Comparison of ENCODE assay signal across 25 cellular contexts in the genomic region with DNA sequence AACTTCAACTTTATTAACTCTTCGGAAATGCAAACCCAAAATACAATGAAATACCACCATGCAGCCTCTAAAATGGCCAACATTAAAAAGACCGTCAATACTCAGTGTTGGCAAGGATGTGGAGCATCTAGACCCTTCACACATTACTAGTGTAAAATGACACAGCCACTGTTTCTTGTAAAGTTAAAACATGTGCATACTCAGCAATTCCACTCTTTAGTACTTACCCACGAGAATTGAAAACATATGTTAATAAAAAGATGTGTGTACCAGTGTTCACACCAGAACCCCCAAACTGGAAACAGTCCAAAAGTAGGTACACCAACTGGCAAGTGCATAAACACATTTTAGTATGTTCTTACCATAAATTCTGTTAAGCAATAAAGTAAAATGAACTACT.
A peak's percentile ranks its signal among the peaks of the same experiment; 100 is the strongest.
DNase-seq lines count a peak whose midpoint lies in the region; ATAC-seq, FAIRE-seq and TF ChIP-seq lines count a peak whose summit lies in the region.
"Had no signal": no experiment of that assay in that cellular context is flagged by ENCODE, and none has a peak within 500 bp of the region (broad histone marks: within the 10 kb centered on the region; RNA-seq: fewer than 3 reads in every experiment).

No MANE protein-coding gene starts in this region.

- H3K4ac ChIP-seq in IMR-90 (ENCODE audit: low read depth, low read length), result no peak overlapping the region

- no peak overlapping the region for H2BK5ac ChIP-seq in IMR-90 (ENCODE audit: low read depth, low read length, poor library complexity, severe bottlenecking)

- FAIRE-seq in HepG2 (lab: Jason Lieb, UNC), result no peak
- FAIRE-seq in GM12891 (lab: Jason Lieb, UNC), result no peak
- FAIRE-seq: GM12878, GM19239 had no signal

- H3K79me2 ChIP-seq in HepG2 (ENCODE audit: insufficient read depth, low read length), result no peaks in the 10 kb centered on the region

- H4K91ac ChIP-seq in IMR-90 (ENCODE audit: insufficient read depth, low read depth, low read length), result no peak overlapping the region

- TF ChIP-seq POLR2A in HepG2 (IDR thresholded peaks at IDR 0.05; ENCODE audit: insufficient read depth in 1 of 2, low read depth in 2 of 2, low read length in 2 of 2) (no peak), right lobe of liver (IDR thresholded peaks at IDR 0.05) (no peak), IMR-90 (IDR thresholded peaks at IDR 0.05; ENCODE audit: low read depth, low read length) (no peak), GM12891 (IDR thresholded peaks at IDR 0.05; ENCODE audit: low read depth, low read length) (no peak)

- no peaks in the 10 kb centered on the region for H3K79me1 ChIP-seq in IMR-90 (ENCODE audit: low read depth in 1 of 2, low read length in 2 of 2)

- H3K36me3 ChIP-seq in HepG2 (replicated peaks in 1 of 2; ENCODE audit: control insufficient read depth in 1 of 2, insufficient read depth in 2 of 2, low read length in 2 of 2) (no peaks in the 10 kb centered on the region), right lobe of liver (no peaks in the 10 kb centered on the region), IMR-90 (ENCODE audit: control insufficient read depth, insufficient read depth, low read length) (no peaks in the 10 kb centered on the region)
- H3K36me3 ChIP-seq: BE2C, BLaER1 had no signal

- TF ChIP-seq RAD21 in HepG2 (CRISPR knock-in tag; IDR thresholded peaks at IDR 0.05) (no peak), IMR-90 (IDR thresholded peaks at IDR 0.05; ENCODE audit: low read length) (no peak)

- no peak overlapping the region for H3K18ac ChIP-seq in IMR-90 (ENCODE audit: low read depth, low read length)

- H3K4me3 ChIP-seq in HepG2 (replicated peaks in 1 of 3; ENCODE audit: insufficient read depth in 1 of 3, low read depth in 2 of 3, low read length in 3 of 3), result no peak overlapping the region
- H3K4me3 ChIP-seq in right lobe of liver, result no peak overlapping the region
- no peak overlapping the region for H3K4me3 ChIP-seq in IMR-90 (ENCODE audit: insufficient read depth, low read depth, low read length)
- H3K4me3 ChIP-seq: BLaER1, GM12878 had no signal

- in situ Hi-C loops in HepG2 (cut with HindIII; ENCODE audit: extremely low pct_ligation_motif_present, low pct_unique_long_range_greater_than_20kb), result no loop called here
- in situ Hi-C loops in IMR-90 (cut with MboI; ENCODE audit: low sequenced_read_pairs), result loop anchor here (25.0 kb wide), 1 partner anchor 878 kb away; no protein-coding TSS in a partner anchor

- H3K36me3 Mint-ChIP-seq in stimulated activated memory B cell treated with anti-CD40 and anti-IgM and Interleukin-4, amounts not matched to agents 10 μg/mL and 1 μg/mL and 100 μg/mL, for 72 hours, result no peaks in the 10 kb centered on the region
- H3K36me3 Mint-ChIP-seq: CD14-positive monocyte; CD4-positive, alpha-beta memory T cell; CD4-positive, CD25-positive, alpha-beta regulatory T cell; CD8-positive, alpha-beta memory T cell had no signal

- ATAC-seq in HepG2 (no peak), right lobe of liver (no peak), IMR-90 (ENCODE audit: low read depth) (no peak), GM19397 (IDR thresholded peaks at IDR 0.05; ENCODE audit: unreplicated experiment) (no peak)
- ATAC-seq in stimulated activated memory B cell treated with anti-CD40 and anti-IgM and Interleukin-4, amounts not matched to agents 10 μg/mL and 1 μg/mL and 100 μg/mL, for 72 hours, result peak; percentile 14
- ATAC-seq: GM12878 had no signal

- H3K4me2 ChIP-seq in HepG2 (ENCODE audit: low read depth, low read length) (no peak overlapping the region), IMR-90 (ENCODE audit: low read depth, low read length) (no peak overlapping the region)
- H3K4me2 ChIP-seq: BLaER1 had no signal

- peaks cover 2% of the 10 kb centered on the region; the same call in 1 of the 2 replicates for H3K9me1 ChIP-seq in IMR-90 (ENCODE audit: insufficient read depth, low read length)

- no peak overlapping the region for H2BK20ac ChIP-seq in IMR-90 (ENCODE audit: low read depth, low read length)

- H2AFZ ChIP-seq in HepG2 (ENCODE audit: low read length), result no peak overlapping the region
- H2AFZ ChIP-seq in IMR-90 (replicated peaks; ENCODE audit: low read length, poor library complexity), result no peak overlapping the region

- H3K4me3 Mint-ChIP-seq in stimulated activated memory B cell treated with anti-CD40 and anti-IgM and Interleukin-4, amounts not matched to agents 10 μg/mL and 1 μg/mL and 100 μg/mL, for 72 hours, result no peak overlapping the region
- H3K4me3 Mint-ChIP-seq: CD14-positive monocyte; CD4-positive, alpha-beta memory T cell; CD4-positive, CD25-positive, alpha-beta regulatory T cell; CD8-positive, alpha-beta memory T cell had no signal

- TF ChIP-seq EP300 in HepG2 (IDR thresholded peaks at IDR 0.05; ENCODE audit: low read depth in 2 of 2, low read length in 2 of 2) (no peak), HepG2 (CRISPR knock-in tag; IDR thresholded peaks at IDR 0.05; ENCODE audit: borderline replicate concordance) (no peak)

- CTCF ChIA-PET in HepG2 (lab: Yijun Ruan, JAX; ENCODE audit: low intra/inter-chr PET ratio, low total read pairs), result no interaction called here
- CTCF ChIA-PET in IMR-90 (lab: Yijun Ruan, JAX), result no interaction called here

- no peak overlapping the region for H3K9ac ChIP-seq in HepG2 (ENCODE audit: insufficient read depth, low read depth, low read length)
- no peak overlapping the region for H3K9ac ChIP-seq in IMR-90 (ENCODE audit: low read depth, low read length)
- H3K9ac ChIP-seq: BLaER1 had no signal

- POLR2A ChIA-PET in HepG2 (lab: Yijun Ruan, JAX) (no interaction called here), IMR-90 (lab: Charles Lee; ENCODE audit: unreplicated experiment) (no interaction called here)

- H3K27me3 ChIP-seq in HepG2 (ENCODE audit: control insufficient read depth in 1 of 2, insufficient read depth in 2 of 2, low read length in 2 of 2) (no peaks in the 10 kb centered on the region), right lobe of liver (no peaks in the 10 kb centered on the region), IMR-90 (ENCODE audit: control insufficient read depth, insufficient read depth, low read length) (no peaks in the 10 kb centered on the region)
- H3K27me3 ChIP-seq: BE2C, BLaER1 had no signal

- no peak overlapping the region for H2AK5ac ChIP-seq in IMR-90 (ENCODE audit: low read depth, low read length)

- H2BK120ac ChIP-seq in IMR-90 (ENCODE audit: low read depth, low read length), result no peak overlapping the region

- H4K20me1 ChIP-seq in HepG2 (ENCODE audit: insufficient read depth, low read length) (no peaks in the 10 kb centered on the region), IMR-90 (ENCODE audit: insufficient read depth, low read length) (no peaks in the 10 kb centered on the region)
- H4K20me1 ChIP-seq: BLaER1 had no signal

- no peak overlapping the region for H3K27ac Mint-ChIP-seq in stimulated activated memory B cell treated with anti-CD40 and anti-IgM and Interleukin-4, amounts not matched to agents 10 μg/mL and 1 μg/mL and 100 μg/mL, for 72 hours
- H3K27ac Mint-ChIP-seq: CD14-positive monocyte; CD4-positive, alpha-beta memory T cell; CD4-positive, CD25-positive, alpha-beta regulatory T cell; CD8-positive, alpha-beta memory T cell had no signal

- intact Hi-C loops in HepG2 (cut with micrococcal nuclease; ENCODE audit: unreplicated experiment), result no loop called here
- intact Hi-C loops in right lobe of liver (cut with DNase I), result no loop called here
- intact Hi-C loops in IMR-90 (cut with micrococcal nuclease), result no loop called here

- BruUV-seq in HepG2 (replicated peaks; lab: Mats Ljungman, UMichigan), result no TSS peak
- BruUV-seq in IMR-90 (replicated peaks; lab: Mats Ljungman, UMichigan), result no TSS peak

- H3K27me3 Mint-ChIP-seq in stimulated activated memory B cell treated with anti-CD40 and anti-IgM and Interleukin-4, amounts not matched to agents 10 μg/mL and 1 μg/mL and 100 μg/mL, for 72 hours, result no peaks in the 10 kb centered on the region
- H3K27me3 Mint-ChIP-seq: CD4-positive, alpha-beta memory T cell; CD4-positive, CD25-positive, alpha-beta regulatory T cell; CD8-positive, alpha-beta memory T cell had no signal

- H3K9me3 ChIP-seq in HepG2 (ENCODE audit: low read length), result no peaks in the 10 kb centered on the region
- no peaks in the 10 kb centered on the region for H3K9me3 ChIP-seq in right lobe of liver
- H3K9me3 ChIP-seq in IMR-90 (ENCODE audit: control insufficient read depth, insufficient read depth, low read length), result peaks cover 3% of the 10 kb centered on the region; the same call in 1 of the 2 replicates
- H3K9me3 ChIP-seq: BE2C, BLaER1 had no signal

- H4K8ac ChIP-seq in IMR-90 (ENCODE audit: low read depth in 2 of 2, low read length in 2 of 2), result no peak overlapping the region

- DNase-seq in HepG2 (ENCODE audit: low spot score), result no peak
- no peak for DNase-seq in right lobe of liver
- no peak for DNase-seq in IMR-90
- DNase-seq in GM12891 (ENCODE audit: insufficient read length, low spot score), result no peak
- DNase-seq: ACHN; BE2C; C1 segment of cervical spinal cord; CD4-positive, alpha-beta memory T cell; CD4-positive, CD25-positive, alpha-beta regulatory T cell; CD8-positive, alpha-beta memory T cell; COR-L47; DMS 273 treated with DMSO at 0.1 percent for 48 hours; DMS153; DMS53; DMS79; DND-41; EL; GDM1 had no signal

- H3K4me1 ChIP-seq in HepG2 (ENCODE audit: insufficient read depth, low read length) (no peaks in the 10 kb centered on the region), right lobe of liver (no peaks in the 10 kb centered on the region), IMR-90 (ENCODE audit: control insufficient read depth, insufficient read depth, low read length) (no peaks in the 10 kb centered on the region)
- H3K4me1 ChIP-seq: BE2C, BLaER1 had no signal

- no peak overlapping the region for H3K14ac ChIP-seq in IMR-90 (replicated peaks; ENCODE audit: low read depth, low read length)

- H2AK9ac ChIP-seq in IMR-90 (replicated peaks; ENCODE audit: low read depth, low read length, poor library complexity), result no peak overlapping the region

- TF ChIP-seq CTCF in HepG2 (CRISPR knock-in tag; IDR thresholded peaks at IDR 0.05) (no peak), right lobe of liver (IDR thresholded peaks at IDR 0.05) (no peak), IMR-90 (conservative IDR thresholded peaks at IDR 0.05; ENCODE audit: low read depth, low read length) (no peak)

- peaks cover 3% of the 10 kb centered on the region for H3K9me3 Mint-ChIP-seq in stimulated activated memory B cell treated with anti-CD40 and anti-IgM and Interleukin-4, amounts not matched to agents 10 μg/mL and 1 μg/mL and 100 μg/mL, for 72 hours

- no peak overlapping the region for H3K23ac ChIP-seq in IMR-90 (ENCODE audit: low read depth, low read length)

- H3K56ac ChIP-seq in IMR-90 (ENCODE audit: extremely low read depth, insufficient read depth, low read length), result no peak overlapping the region

- H2BK15ac ChIP-seq in IMR-90 (ENCODE audit: low read depth, low read length), result no peak overlapping the region

- dilution Hi-C loops in IMR-90 (cut with HindIII; ENCODE audit: low sequenced_read_pairs, unreplicated experiment), result no loop called here

- H4K5ac ChIP-seq in IMR-90 (ENCODE audit: low read depth, low read length), result no peak overlapping the region

- 3% methylated on average over 3 of the region's 3 CpGs for WGBS in HepG2 (ENCODE audit: low lambda C conversion rate)
- WGBS in right lobe of liver (ENCODE audit: insufficient coverage, low coverage, low lambda C conversion rate, missing lambda C conversion rate), result 63% methylated on average over 3 of the region's 3 CpGs
- WGBS in IMR-90 (ENCODE audit: extremely low coverage in 2 of 2, insufficient read length in 1 of 2), 2 experiments, result no CpG with 5 or more reads among the region's 3 CpGs

- H3K4me1 Mint-ChIP-seq in stimulated activated memory B cell treated with anti-CD40 and anti-IgM and Interleukin-4, amounts not matched to agents 10 μg/mL and 1 μg/mL and 100 μg/mL, for 72 hours, result no peaks in the 10 kb centered on the region
- H3K4me1 Mint-ChIP-seq: CD14-positive monocyte; CD4-positive, alpha-beta memory T cell; CD4-positive, CD25-positive, alpha-beta regulatory T cell; CD8-positive, alpha-beta memory T cell had no signal

- H3K27ac ChIP-seq in HepG2 (ENCODE audit: extremely low read length, insufficient read depth, low read length), result no peak overlapping the region
- H3K27ac ChIP-seq in right lobe of liver, result no peak overlapping the region
- no peak overlapping the region for H3K27ac ChIP-seq in IMR-90 (ENCODE audit: insufficient read depth, low read length)
- H3K27ac ChIP-seq: 22Rv1, BLaER1 had no signal
